Comparison of ENCODE assay signal across 9 cellular contexts in the genomic region with DNA sequence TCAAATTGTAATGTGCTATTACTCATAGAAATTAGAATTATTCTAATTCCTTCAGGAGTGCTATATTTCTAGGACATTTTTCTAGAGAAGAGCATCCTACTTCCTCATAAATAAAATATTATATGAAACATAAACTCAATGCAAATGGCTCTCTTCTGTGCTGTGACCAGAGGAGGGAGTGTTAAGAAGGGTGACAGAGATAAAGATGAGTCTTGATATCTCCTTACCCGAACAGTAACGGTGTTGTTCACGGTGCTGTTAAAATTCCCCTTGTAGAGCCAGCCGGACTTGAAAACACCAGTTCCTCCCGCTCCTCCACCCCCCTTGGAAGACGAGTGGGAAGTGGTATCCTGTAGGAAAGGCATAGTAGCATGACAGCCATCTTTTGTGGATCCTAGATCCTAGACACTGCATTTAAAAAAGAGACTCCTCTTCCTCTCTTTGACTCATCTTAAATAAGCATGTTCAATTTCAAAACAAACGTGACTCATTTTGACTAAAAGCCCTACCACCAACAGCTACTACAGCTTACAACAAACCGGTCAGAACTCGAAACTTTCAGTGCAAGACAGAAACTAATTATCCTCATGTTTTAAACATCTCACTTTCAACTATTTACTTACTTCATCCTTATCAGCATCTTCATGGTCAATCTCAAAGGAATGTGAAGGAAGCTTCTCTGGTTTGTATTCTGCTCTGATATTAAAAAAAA.
DNase-seq lines count a peak whose midpoint lies in the region; ATAC-seq and TF ChIP-seq lines count a peak whose summit lies in the region.
"Had no signal": no experiment of that assay in that cellular context is flagged by ENCODE, and none has a peak within 500 bp of the region (broad histone marks: within the 10 kb centered on the region; RNA-seq: fewer than 3 reads in every experiment).

No MANE protein-coding gene starts in this region.

- H3K27me3 Mint-ChIP-seq in activated T-cell treated with anti-CD3 and anti-CD28 coated beads, Interleukin-2, amount 50 U/mL, for 24 hours = no peaks in the 10 kb centered on the region
- H3K27me3 Mint-ChIP-seq in activated CD8-positive, alpha-beta T cell treated with anti-CD3 and anti-CD28 coated beads for 36 hours = no peaks in the 10 kb centered on the region

- H3K27me3 ChIP-seq in osteoblast (ENCODE audit: insufficient read depth, low read length) = no peaks in the 10 kb centered on the region
- H3K27me3 ChIP-seq in MM.1S (replicated peaks; ENCODE audit: insufficient read depth, low read length) = no peaks in the 10 kb centered on the region

- CTCF ChIA-PET in activated CD8-positive, alpha-beta T cell treated with anti-CD3 and anti-CD28 coated beads for 36 hours (lab: Charles Lee) = interaction anchor here (1.2 kb wide), 1 partner anchor 115 kb away, joined by 3 read pairs; no protein-coding TSS in a partner anchor

- no peaks in the 10 kb centered on the region for H3K9me3 Mint-ChIP-seq in activated T-cell treated with anti-CD3 and anti-CD28 coated beads, Interleukin-2, amount 50 U/mL, for 24 hours
- no peaks in the 10 kb centered on the region for H3K9me3 Mint-ChIP-seq in activated CD8-positive, alpha-beta T cell treated with anti-CD3 and anti-CD28 coated beads for 36 hours

- peak; percentile 76 for ATAC-seq in HG03095 (IDR thresholded peaks at IDR 0.05; ENCODE audit: unreplicated experiment)
- ATAC-seq in activated CD8-positive, alpha-beta T cell treated with anti-CD3 and anti-CD28 coated beads for 36 hours = peak; percentile 70

- no peaks in the 10 kb centered on the region for H3K9me3 ChIP-seq in osteoblast (ENCODE audit: low read depth, low read length)
- H3K9me3 ChIP-seq in MM.1S (replicated peaks; ENCODE audit: insufficient read depth, low read length) = no peaks in the 10 kb centered on the region

- peak overlapping the region; percentile 33 for H3K4me3 ChIP-seq in osteoblast (ENCODE audit: insufficient read depth, low read length)
- H3K4me3 ChIP-seq in MM.1S (ENCODE audit: low read length) = no peak overlapping the region

- no peak for DNase-seq in activated T-cell treated with anti-CD3 and anti-CD28 coated beads, Interleukin-2, amount 50 U/mL, for 24 hours
- no peak for DNase-seq in activated T-cell treated with anti-CD3 and anti-CD28 coated beads for 4 hours
- DNase-seq in activated CD8-positive, alpha-beta T cell treated with anti-CD3 and anti-CD28 coated beads for 36 hours = no peak
- no peak for DNase-seq in osteoblast (ENCODE audit: insufficient read length, low spot score, missing footprints)
- no peak for DNase-seq in KBM-7
- DNase-seq in superior temporal gyrus (ENCODE audit: extremely low spot score) = no peak
- DNase-seq in MM.1S = no peak

- H3K36me3 Mint-ChIP-seq in activated T-cell treated with anti-CD3 and anti-CD28 coated beads, Interleukin-2, amount 50 U/mL, for 24 hours (ENCODE audit: low read depth) = peaks cover 99% of the 10 kb centered on the region
- H3K36me3 Mint-ChIP-seq in activated CD8-positive, alpha-beta T cell treated with anti-CD3 and anti-CD28 coated beads for 36 hours (ENCODE audit: low read depth) = peaks cover 89% of the 10 kb centered on the region

- H3K4me1 ChIP-seq in osteoblast (ENCODE audit: insufficient read depth, low read length) (peaks cover 65% of the 10 kb centered on the region), MM.1S (ENCODE audit: low read length) (no peaks in the 10 kb centered on the region)

- peaks cover 11% of the 10 kb centered on the region for H3K79me2 ChIP-seq in osteoblast (ENCODE audit: insufficient read depth, low read length)
- no peaks in the 10 kb centered on the region for H3K79me2 ChIP-seq in MM.1S (ENCODE audit: low read length)

- peaks cover 15% of the 10 kb centered on the region for H3K36me3 ChIP-seq in osteoblast (ENCODE audit: insufficient read depth, low read length)
- H3K36me3 ChIP-seq in MM.1S (replicated peaks; ENCODE audit: insufficient read depth, low read length) = 0 out of 2 replicates have a peak, but pooled peaks cover 3% of the 10 kb centered on the region

- H3K4me2 ChIP-seq in osteoblast (ENCODE audit: insufficient read depth, low read length) (peak overlapping the region; percentile 77), MM.1S (ENCODE audit: low read depth, low read length) (no peak overlapping the region)

- peaks cover 84% of the 10 kb centered on the region for H3K4me1 Mint-ChIP-seq in activated T-cell treated with anti-CD3 and anti-CD28 coated beads, Interleukin-2, amount 50 U/mL, for 24 hours (ENCODE audit: low read depth)
- peaks cover 69% of the 10 kb centered on the region for H3K4me1 Mint-ChIP-seq in activated CD8-positive, alpha-beta T cell treated with anti-CD3 and anti-CD28 coated beads for 36 hours (ENCODE audit: low read depth)

- no peaks in the 10 kb centered on the region for H3K9me2 ChIP-seq in MM.1S (replicated peaks; ENCODE audit: insufficient read depth, low read length)

- H2AFZ ChIP-seq in osteoblast (ENCODE audit: low read length) = no peak overlapping the region
- H2AFZ ChIP-seq in MM.1S (ENCODE audit: low read length) = no peak overlapping the region

- H3K27ac Mint-ChIP-seq in activated T-cell treated with anti-CD3 and anti-CD28 coated beads, Interleukin-2, amount 50 U/mL, for 24 hours = peak overlapping the region; percentile 95
- H3K27ac Mint-ChIP-seq in activated CD8-positive, alpha-beta T cell treated with anti-CD3 and anti-CD28 coated beads for 36 hours = peak overlapping the region; percentile 67

- POLR2A ChIA-PET in activated CD8-positive, alpha-beta T cell treated with anti-CD3 and anti-CD28 coated beads for 36 hours (lab: Charles Lee) = interaction anchor here (0.8 to 1.5 kb wide), 2 partner anchors 24 to 103 kb away, joined by 3 read pairs; no protein-coding TSS in a partner anchor

- intact Hi-C loops in activated CD8-positive, alpha-beta T cell treated with anti-CD3 and anti-CD28 coated beads for 36 hours (cut with micrococcal nuclease) = loop anchor here (5.0 kb wide), 1 partner anchor 116 kb away; no protein-coding TSS in a partner anchor

- in situ Hi-C loops in KBM-7 (cut with MboI; ENCODE audit: low pct_unique_long_range_greater_than_20kb, low sequenced_read_pairs) = no loop called here

- peak overlapping the region; percentile 41 for H3K4me3 Mint-ChIP-seq in activated T-cell treated with anti-CD3 and anti-CD28 coated beads, Interleukin-2, amount 50 U/mL, for 24 hours
- no peak overlapping the region for H3K4me3 Mint-ChIP-seq in activated CD8-positive, alpha-beta T cell treated with anti-CD3 and anti-CD28 coated beads for 36 hours

- H3K9ac ChIP-seq in MM.1S (ENCODE audit: low read length) = no peak overlapping the region

- TF ChIP-seq CTCF in activated CD8-positive, alpha-beta T cell treated with anti-CD3 and anti-CD28 coated beads for 36 hours (IDR thresholded peaks at IDR 0.05) = no peak
- TF ChIP-seq CTCF in osteoblast (IDR thresholded peaks at IDR 0.05; ENCODE audit: extremely low read depth, low read depth, low read length) (no peak), MM.1S (IDR thresholded peaks at IDR 0.05; ENCODE audit: low read length) (no peak)

- no peaks in the 10 kb centered on the region for H4K20me1 ChIP-seq in osteoblast (ENCODE audit: insufficient read depth, low read length)
- no peaks in the 10 kb centered on the region for H4K20me1 ChIP-seq in MM.1S (ENCODE audit: insufficient read depth, low read length)

- H3F3A ChIP-seq in MM.1S (ENCODE audit: insufficient read depth, low read length) = no peaks in the 10 kb centered on the region

- H3K27ac ChIP-seq in osteoblast (ENCODE audit: low read depth, low read length) = peak overlapping the region; percentile 88
- H3K27ac ChIP-seq in MM.1S (ENCODE audit: low read length) = no peak overlapping the region
- H3K27ac ChIP-seq: C4-2B had no signal
